Comparison of ENCODE assay signal across 1 cellular context in the genomic region with DNA sequence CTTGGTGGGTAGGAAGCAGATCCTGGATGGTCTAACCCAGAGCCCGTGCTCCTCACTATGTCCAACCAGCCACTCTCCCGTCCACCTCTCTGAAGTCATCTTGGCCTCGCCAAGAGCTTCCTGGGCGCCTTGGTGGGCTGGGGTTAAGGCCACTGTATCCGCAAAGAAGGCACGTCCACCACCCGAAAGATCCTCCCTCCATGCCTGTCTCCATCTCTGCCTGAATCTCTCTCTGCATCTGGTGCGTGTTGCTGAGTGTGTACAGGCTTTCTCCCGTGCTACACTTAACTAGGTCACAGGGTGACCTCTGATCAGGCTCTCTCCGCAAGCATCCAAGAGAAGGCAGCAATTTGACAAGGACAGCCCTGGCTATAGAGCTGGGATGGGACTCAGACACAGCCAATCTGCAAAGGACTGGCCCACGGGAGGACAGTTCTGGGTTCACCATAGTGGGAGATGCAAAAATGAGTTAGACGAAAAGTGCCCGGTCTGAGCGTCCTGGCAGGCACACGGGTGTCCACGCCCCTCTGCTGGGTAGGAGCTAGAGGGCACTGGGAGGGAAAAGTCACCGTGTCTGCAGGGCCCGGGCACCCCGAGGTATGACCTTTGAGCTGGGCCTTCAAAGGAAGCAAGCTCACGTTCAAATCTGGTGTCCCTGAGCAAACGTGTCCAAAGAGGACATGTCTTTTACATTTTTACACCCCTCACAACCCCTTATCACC.
TF ChIP-seq lines count a peak whose summit lies in the region.

No MANE protein-coding gene starts in this region.

TF ChIP-seq in liver, 16 proteins besides CTCF, POLR2A, EP300 and RAD21 (continued from another document):
- TF ChIP-seq YY1 (IDR thresholded peaks at IDR 0.05) (no peak), SP1 (IDR thresholded peaks at IDR 0.05) (peak; percentile 49), FOXA2 (IDR thresholded peaks at IDR 0.05) (no peak), RXRA (IDR thresholded peaks at IDR 0.05) (peak in 1 of 2 donors; percentile 8), HNF4A (conservative IDR thresholded peaks at IDR 0.05) (peak; percentile 9 to 38), HNF4G (IDR thresholded peaks at IDR 0.05) (no peak)
- TF ChIP-seq, protein P1, sequence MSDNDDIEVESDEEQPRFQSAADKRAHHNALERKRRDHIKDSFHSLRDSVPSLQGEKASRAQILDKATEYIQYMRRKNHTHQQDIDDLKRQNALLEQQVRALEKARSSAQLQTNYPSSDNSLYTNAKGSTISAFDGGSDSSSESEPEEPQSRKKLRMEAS (IDR thresholded peaks at IDR 0.05): no peak
- TF ChIP-seq, protein P2, sequence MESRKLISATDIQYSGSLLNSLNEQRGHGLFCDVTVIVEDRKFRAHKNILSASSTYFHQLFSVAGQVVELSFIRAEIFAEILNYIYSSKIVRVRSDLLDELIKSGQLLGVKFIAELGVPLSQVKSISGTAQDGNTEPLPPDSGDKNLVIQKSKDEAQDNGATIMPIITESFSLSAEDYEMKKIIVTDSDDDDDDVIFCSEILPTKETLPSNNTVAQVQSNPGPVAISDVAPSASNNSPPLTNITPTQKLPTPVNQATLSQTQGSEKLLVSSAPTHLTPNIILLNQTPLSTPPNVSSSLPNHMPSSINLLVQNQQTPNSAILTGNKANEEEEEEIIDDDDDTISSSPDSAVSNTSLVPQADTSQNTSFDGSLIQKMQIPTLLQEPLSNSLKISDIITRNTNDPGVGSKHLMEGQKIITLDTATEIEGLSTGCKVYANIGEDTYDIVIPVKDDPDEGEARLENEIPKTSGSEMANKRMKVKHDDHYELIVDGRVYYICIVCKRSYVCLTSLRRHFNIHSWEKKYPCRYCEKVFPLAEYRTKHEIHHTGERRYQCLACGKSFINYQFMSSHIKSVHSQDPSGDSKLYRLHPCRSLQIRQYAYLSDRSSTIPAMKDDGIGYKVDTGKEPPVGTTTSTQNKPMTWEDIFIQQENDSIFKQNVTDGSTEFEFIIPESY (IDR thresholded peaks at IDR 0.05): no peak
- TF ChIP-seq, protein P3, sequence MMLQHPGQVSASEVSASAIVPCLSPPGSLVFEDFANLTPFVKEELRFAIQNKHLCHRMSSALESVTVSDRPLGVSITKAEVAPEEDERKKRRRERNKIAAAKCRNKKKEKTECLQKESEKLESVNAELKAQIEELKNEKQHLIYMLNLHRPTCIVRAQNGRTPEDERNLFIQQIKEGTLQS (IDR thresholded peaks at IDR 0.05): no peak
